Comparison of ENCODE assay signal across 1 cellular context in genomic region chr2:86216577-86217555, GRCh38.
TF ChIP-seq lines count a peak whose summit lies in the region.

No MANE protein-coding gene starts in this region.

TF ChIP-seq in HEK293T, 16 proteins besides CTCF, POLR2A, EP300 and RAD21 (continued from another document):
- TF ChIP-seq SP1 (IDR thresholded peaks at IDR 0.05) (no peak), HDGF (IDR thresholded peaks at IDR 0.05; ENCODE audit: borderline replicate concordance) (no peak), FOXM1 (IDR thresholded peaks at IDR 0.05; ENCODE audit: borderline replicate concordance) (no peak), CTBP1 (IDR thresholded peaks at IDR 0.05; ENCODE audit: borderline replicate concordance) (no peak), NFRKB (IDR thresholded peaks at IDR 0.05) (no peak), FOXA1 (IDR thresholded peaks at IDR 0.05) (no peak), BHLHE40 (IDR thresholded peaks at IDR 0.05; ENCODE audit: borderline replicate concordance) (no peak), ZNF384 (IDR thresholded peaks at IDR 0.05) (no peak), ELF4 (IDR thresholded peaks at IDR 0.05) (no peak)
